In genomic region chr7:140639366-140640053, GRCh38 we compare ENCODE assay signal across 8 cellular contexts. TPM values are rescaled to one million over a fixed set of nuclear protein-coding genes. Genes with fewer than 3 reads are reported as not detected.
DNase-seq lines count a peak whose midpoint lies in the region; ATAC-seq and TF ChIP-seq lines count a peak whose summit lies in the region.

No MANE protein-coding gene starts in this region.

- H3K9me2 ChIP-seq in MM.1S (replicated peaks; ENCODE audit: insufficient read depth, low read length) = no peaks in the 10 kb centered on the region

- DNase-seq in EH (ENCODE audit: low read depth) (peak; percentile 76), T-cell (no peak), esophagus muscularis mucosa (ENCODE audit: extremely low spot score) (no peak), NCI-H1092 treated with DMSO at 0.1 percent for 48 hours (lab: John Stamatoyannopoulos, UW) (no peak), NCI-H2029 treated with DMSO at 0.1 percent for 48 hours (lab: John Stamatoyannopoulos, UW) (no peak), MM.1S (no peak)
- DNase-seq in effector CD8-positive, alpha-beta T cell (lab: John Stamatoyannopoulos, UW) = no peak

- no peak for ATAC-seq in T-cell (replicated peaks in 1 of 4)

- no peak overlapping the region for H3K9ac ChIP-seq in MM.1S (ENCODE audit: low read length)

- no peak for TF ChIP-seq POLR2A in esophagus muscularis mucosa (IDR thresholded peaks at IDR 0.05; ENCODE audit: low read depth)

- H3K79me2 ChIP-seq in MM.1S (ENCODE audit: low read length) = no peaks in the 10 kb centered on the region

- no peak for TF ChIP-seq EP300 in esophagus muscularis mucosa (IDR thresholded peaks at IDR 0.05)

- intact Hi-C loops in esophagus muscularis mucosa (cut with DNase I) = loop anchor here (2.0 kb wide), 1 partner anchor 73 kb away; no protein-coding TSS in a partner anchor

- H3K36me3 Mint-ChIP-seq in T-cell (no peaks in the 10 kb centered on the region), nephron (ENCODE audit: low read depth) (no peaks in the 10 kb centered on the region)

- WGBS in esophagus muscularis mucosa = 10% methylated on average over 14 of the region's 15 CpGs

- H3K9me3 ChIP-seq in esophagus muscularis mucosa (no peaks in the 10 kb centered on the region), MM.1S (replicated peaks; ENCODE audit: insufficient read depth, low read length) (no peaks in the 10 kb centered on the region)

- peaks cover 52 to 87% (median 85%) of the 10 kb centered on the region in 4 donors for H3K4me1 ChIP-seq in esophagus muscularis mucosa
- H3K4me1 ChIP-seq in MM.1S (ENCODE audit: low read length) = no peaks in the 10 kb centered on the region

- H2AFZ ChIP-seq in MM.1S (ENCODE audit: low read length) = no peak overlapping the region

- H3K27me3 Mint-ChIP-seq in T-cell = peaks cover 57 to 69% of the 10 kb centered on the region in 2 donors
- peaks cover 6% of the 10 kb centered on the region for H3K27me3 Mint-ChIP-seq in nephron (ENCODE audit: low read depth)

- H3K36me3 ChIP-seq in esophagus muscularis mucosa (no peaks in the 10 kb centered on the region), MM.1S (replicated peaks; ENCODE audit: insufficient read depth, low read length) (no peaks in the 10 kb centered on the region)

- H3K9me3 Mint-ChIP-seq in T-cell (no peaks in the 10 kb centered on the region), nephron (no peaks in the 10 kb centered on the region)

- H3K4me1 Mint-ChIP-seq in T-cell (peaks cover 15 to 24% (median 21%) of the 10 kb centered on the region in 3 donors), nephron (peaks cover 50% of the 10 kb centered on the region)

- H3K27ac ChIP-seq in esophagus muscularis mucosa (replicated peaks in 1 of 4) = peak overlapping the region; percentile 91 to 98 (median 97)
- H3K27ac ChIP-seq in MM.1S (ENCODE audit: low read length) = no peak overlapping the region

- POLR2A ChIA-PET in T-cell (lab: Charles Lee) = interaction anchor here in 1 of 2 donors (0.6 kb wide), 1 partner anchor 56 kb away, joined by 4 read pairs; no protein-coding TSS in a partner anchor

- H3K4me3 Mint-ChIP-seq in T-cell (peak overlapping the region; percentile 83 to 88 (median 84)), nephron (peak overlapping the region; percentile 99)

- H3K4me2 ChIP-seq in MM.1S (ENCODE audit: low read depth, low read length) = no peak overlapping the region

- CTCF ChIA-PET in T-cell (lab: Charles Lee) = no interaction called here

- H3K27me3 ChIP-seq in esophagus muscularis mucosa (peaks cover 0 to 3% (median 0%) of the 10 kb centered on the region in 4 donors), MM.1S (replicated peaks; ENCODE audit: insufficient read depth, low read length) (peaks cover 57% of the 10 kb centered on the region)

- TF ChIP-seq CTCF in esophagus muscularis mucosa (IDR thresholded peaks at IDR 0.05) = no peak
- TF ChIP-seq CTCF in nephron (IDR thresholded peaks at IDR 0.05; ENCODE audit: unreplicated experiment in 3 of 3) = no peak
- no peak for TF ChIP-seq CTCF in MM.1S (IDR thresholded peaks at IDR 0.05; ENCODE audit: low read length)

- peak overlapping the region in 1 of 2 donors; percentile 40 for H3K27ac Mint-ChIP-seq in T-cell
- H3K27ac Mint-ChIP-seq in nephron = peak overlapping the region; percentile 82 to 97 (median 83)

- H3F3A ChIP-seq in MM.1S (ENCODE audit: insufficient read depth, low read length) = no peaks in the 10 kb centered on the region

- H4K20me1 ChIP-seq in MM.1S (ENCODE audit: insufficient read depth, low read length) = no peaks in the 10 kb centered on the region

- H3K4me3 ChIP-seq in esophagus muscularis mucosa (peak overlapping the region; percentile 68 to 92 (median 88)), MM.1S (ENCODE audit: low read length) (no peak overlapping the region)

RNA-seq across cellular contexts. Expression of gene DENND2A, which starts 1.1 kb away (rescaled TPM):
- total RNA-seq in T-cell (under 1 TPM in 1 of 5 donors, not detected in 4; 0.09 TPM), esophagus muscularis mucosa (10 to 100 TPM; 46.4 to 77.2 (median 59.2) TPM)

RNA-seq across cellular contexts. Expression of gene ADCK2, which starts 33.2 kb away (rescaled TPM):
- total RNA-seq in T-cell (10 to 100 TPM; 16.3 to 23.3 (median 20.2) TPM), esophagus muscularis mucosa (10 to 100 TPM; 19.2 to 43.5 (median 26.8) TPM)

RNA-seq across cellular contexts. Expression of gene NDUFB2, which starts 57.0 kb away (rescaled TPM):
- 100 to 1,000 TPM in 3 of 5 donors, 10 to 100 TPM in 2; 97.2 to 110 (median 103) TPM for total RNA-seq in T-cell
- 100 to 1,000 TPM; 235 to 279 (median 262) TPM for total RNA-seq in esophagus muscularis mucosa

Comparison
In these comparisons a context has a peak if more than half of its experiments do, and no peak if none do; other contexts are left out.
1. RNA of gene DENND2A, which starts 1.1 kb away (total RNA-seq): 46.4 to 77.2 TPM in esophagus muscularis mucosa; 0.09 TPM in T-cell; every median in the first group is over 10 times any median in the second.